In the genomic region with DNA sequence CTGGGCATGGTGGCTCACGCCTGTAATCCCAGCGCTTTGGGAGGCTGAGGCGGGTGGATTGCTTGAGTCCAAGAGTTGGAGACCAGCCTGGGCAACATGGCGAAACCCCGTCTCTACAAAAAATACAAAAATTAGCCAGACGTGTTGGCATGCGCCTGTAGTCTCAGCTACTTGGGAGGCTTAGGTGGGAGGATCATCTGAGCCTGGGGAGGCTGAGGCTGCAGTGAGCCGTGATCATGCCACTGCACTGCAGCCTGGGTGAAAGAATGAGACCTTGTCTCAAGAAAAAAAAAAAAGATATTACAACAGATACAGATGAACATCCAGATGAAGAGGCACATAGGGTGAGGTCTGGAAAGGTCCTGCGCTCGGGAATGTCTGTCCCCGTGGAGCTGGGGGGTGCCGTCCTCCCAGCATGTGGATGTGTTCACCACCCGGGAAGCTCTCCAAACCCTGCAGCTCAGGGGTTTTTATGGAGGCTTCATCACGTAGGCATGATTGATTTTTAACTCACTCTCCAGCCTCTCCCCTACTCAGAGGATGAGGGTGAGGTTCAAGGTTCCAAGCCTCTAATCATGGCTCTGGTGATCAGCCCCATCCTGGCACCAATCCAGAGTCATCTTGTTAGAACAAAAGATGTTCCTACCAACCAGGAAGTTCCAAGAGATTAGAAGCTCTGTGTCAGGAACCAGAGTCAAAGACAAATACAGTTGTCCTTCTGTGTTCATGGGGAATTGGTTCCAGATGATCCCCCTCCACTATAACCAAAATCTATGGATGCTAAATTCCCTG, we compare ENCODE assay signal across 15 cellular contexts.
DNase-seq lines count a peak whose midpoint lies in the region; TF ChIP-seq lines count a peak whose summit lies in the region.
"Had no signal": no experiment of that assay in that cellular context is flagged by ENCODE, and none has a peak within 500 bp of the region (broad histone marks: within the 10 kb centered on the region; RNA-seq: fewer than 3 reads in every experiment).

No MANE protein-coding gene starts in this region.

- H3K27ac ChIP-seq in colonic mucosa, result peak overlapping the region; percentile 8
- no peak overlapping the region for H3K27ac ChIP-seq in effector memory CD4-positive, alpha-beta T cell (ENCODE audit: insufficient read depth, low read length, poor library complexity, severe bottlenecking)
- H3K27ac ChIP-seq: vagina, WERI-Rb-1 had no signal

- H3K4me3 ChIP-seq in colonic mucosa, result no peak overlapping the region
- H3K4me3 ChIP-seq in effector memory CD4-positive, alpha-beta T cell (ENCODE audit: insufficient read depth, low read depth, low read length, poor library complexity, severe bottlenecking), result no peak overlapping the region
- H3K4me3 ChIP-seq: vagina had no signal

- H3K9ac ChIP-seq in colonic mucosa (ENCODE audit: low read depth in 2 of 2, low read length in 2 of 2), result no peak overlapping the region

- intact Hi-C loops in colonic mucosa (cut with DNase I), result no loop called here

- no peaks in the 10 kb centered on the region for H3K4me1 ChIP-seq in colonic mucosa
- H3K4me1 ChIP-seq in effector memory CD4-positive, alpha-beta T cell (ENCODE audit: control insufficient read depth, insufficient read depth, low read length, poor library complexity, severe bottlenecking), result no peaks in the 10 kb centered on the region
- H3K4me1 ChIP-seq: vagina had no signal

- no peaks in the 10 kb centered on the region for H3K27me3 ChIP-seq in colonic mucosa
- no peaks in the 10 kb centered on the region for H3K27me3 ChIP-seq in effector memory CD4-positive, alpha-beta T cell (replicated peaks; ENCODE audit: control insufficient read depth, insufficient read depth, low read length, poor library complexity, severe bottlenecking)
- H3K27me3 ChIP-seq: vagina had no signal

- no peak for TF ChIP-seq CTCF in colonic mucosa (IDR thresholded peaks at IDR 0.05)

- DNase-seq in DMS153 (lab: John Stamatoyannopoulos, UW) (peak; percentile 51), HuH-7 (ENCODE audit: low spot score) (peak; percentile 45), colonic mucosa (peak; percentile 80), mucosa of gallbladder (ENCODE audit: low spot score) (peak; percentile 86), SIG-M5 (lab: John Stamatoyannopoulos, UW) (no peak)
- no peak for DNase-seq in activated T-cell treated with anti-CD3 and anti-CD28 coated beads, Interleukin-2, amount 50 U/mL, for 48 hours
- no peak for DNase-seq in effector memory CD4-positive, alpha-beta T cell
- DNase-seq: activated CD8-positive, alpha-beta memory T cell treated with anti-CD3 and anti-CD28 coated beads for 24 hours; activated naive CD4-positive, alpha-beta T cell treated with anti-CD3 and anti-CD28 coated beads, Interleukin-2, amount 10 ng/mL, durations not matched to agents 7 days and 5 days; CD8-positive, alpha-beta T cell; NCI-H1436; NK-92 treated with Interleukin-12 subunit alpha and Interleukin-12 subunit beta, amount 100 ng/mL, for 24 hours; stimulated activated naive B cell treated with anti-CD40 and anti-IgM and Interleukin-4, amounts not matched to agents 10 μg/mL and 1 μg/mL and 100 μg/mL, for 72 hours; WERI-Rb-1 had no signal

- no peaks in the 10 kb centered on the region for H3K9me3 ChIP-seq in colonic mucosa
- H3K9me3 ChIP-seq in effector memory CD4-positive, alpha-beta T cell (ENCODE audit: control insufficient read depth, low read length), result no peaks in the 10 kb centered on the region
- H3K9me3 ChIP-seq: vagina had no signal

- H3K36me3 ChIP-seq in colonic mucosa, result no peaks in the 10 kb centered on the region
- H3K36me3 ChIP-seq in effector memory CD4-positive, alpha-beta T cell (ENCODE audit: control insufficient read depth, insufficient read depth, low read length), result no peaks in the 10 kb centered on the region
- H3K36me3 ChIP-seq: vagina, WERI-Rb-1 had no signal

Comparison
In these comparisons a context has a peak if more than half of its experiments do, and no peak if none do; other contexts are left out.
1. DNase-seq: peak in DMS153 (single experiment), HuH-7 (single experiment), colonic mucosa (single experiment) and mucosa of gallbladder (single experiment); none in activated T-cell treated with anti-CD3 and anti-CD28 coated beads, Interleukin-2, amount 50 U/mL, for 48 hours (0 of 2), SIG-M5 (single experiment) and effector memory CD4-positive, alpha-beta T cell (0 of 3).